ENCODE assay signal across 8 cellular contexts in the genomic region with DNA sequence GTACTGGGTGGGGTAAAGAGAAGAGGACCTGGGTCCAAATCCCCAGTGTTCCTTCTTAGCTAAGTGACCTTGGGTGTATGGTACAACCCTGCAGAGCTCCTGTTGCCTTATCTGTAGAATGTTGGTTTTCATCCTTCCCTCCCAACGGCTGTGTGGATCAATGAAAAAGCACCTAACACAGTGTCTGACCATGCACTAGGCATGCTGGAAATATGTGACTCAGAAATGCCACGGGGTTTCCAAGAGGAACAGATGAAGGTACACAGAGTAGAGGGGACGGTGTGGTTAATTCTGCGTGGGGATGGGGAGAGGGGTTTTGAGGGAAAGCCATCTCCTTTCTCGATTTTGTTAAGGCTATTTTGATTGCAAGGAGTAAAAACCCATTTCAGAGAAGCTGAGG. TPM values are rescaled to one million over a fixed set of nuclear protein-coding genes. Genes with fewer than 3 reads are reported as not detected.
"Had no signal": no experiment of that assay in that cellular context is flagged by ENCODE, and none has a peak within 500 bp of the region (broad histone marks: within the 10 kb centered on the region; RNA-seq: fewer than 3 reads in every experiment).

No MANE protein-coding gene starts in this region.

- H3K27me3 Mint-ChIP-seq: stimulated activated memory B cell treated with anti-CD40 and anti-IgM and Interleukin-4, amounts not matched to agents 10 μg/mL and 1 μg/mL and 100 μg/mL, for 72 hours had no signal

- ATAC-seq: stimulated activated memory B cell treated with anti-CD40 and anti-IgM and Interleukin-4, amounts not matched to agents 10 μg/mL and 1 μg/mL and 100 μg/mL, for 72 hours had no signal

- H3K4me1 ChIP-seq: SJCRH30 had no signal

- DNase-seq: activated CD8-positive, alpha-beta memory T cell treated with anti-CD3 and anti-CD28 coated beads, Interleukin-2, amount 50 U/mL, for 48 hours; anterior cingulate cortex; hippocampal formation; midbrain; SJCRH30 had no signal

- H3K27ac Mint-ChIP-seq: stimulated activated memory B cell treated with anti-CD40 and anti-IgM and Interleukin-4, amounts not matched to agents 10 μg/mL and 1 μg/mL and 100 μg/mL, for 72 hours had no signal

- H3K4me3 ChIP-seq: SJCRH30 had no signal

- H3K36me3 ChIP-seq: SJCRH30 had no signal

- H3K9me3 ChIP-seq: SJCRH30 had no signal

- H3K27ac ChIP-seq: RWPE1, SJCRH30, VCaP had no signal

- H3K4me3 Mint-ChIP-seq: stimulated activated memory B cell treated with anti-CD40 and anti-IgM and Interleukin-4, amounts not matched to agents 10 μg/mL and 1 μg/mL and 100 μg/mL, for 72 hours had no signal

- H3K9me3 Mint-ChIP-seq: stimulated activated memory B cell treated with anti-CD40 and anti-IgM and Interleukin-4, amounts not matched to agents 10 μg/mL and 1 μg/mL and 100 μg/mL, for 72 hours had no signal

RNA-seq across cellular contexts. Expression of a gene that starts 8.6 kb away (rescaled TPM):
- total RNA-seq: SJCRH30 had no signal

RNA-seq across cellular contexts. Expression of a gene that starts 10.6 kb away (rescaled TPM):
- total RNA-seq: SJCRH30 had no signal
